In genomic region chr4:26522478-26522877, GRCh38 we compare ENCODE assay signal across 24 cellular contexts. TPM values are rescaled to one million over a fixed set of nuclear protein-coding genes. Genes with fewer than 3 reads are reported as not detected.
DNase-seq lines count a peak whose midpoint lies in the region; ATAC-seq, FAIRE-seq and TF ChIP-seq lines count a peak whose summit lies in the region.
"Had no signal": no experiment of that assay in that cellular context is flagged by ENCODE, and none has a peak within 500 bp of the region (broad histone marks: within the 10 kb centered on the region; RNA-seq: fewer than 3 reads in every experiment).

No MANE protein-coding gene starts in this region.

- BruUV-seq in MCF 10A (replicated peaks; lab: Mats Ljungman, UMichigan), result no TSS peak

- H3K9me3 ChIP-seq in breast epithelium (no peaks in the 10 kb centered on the region), adipocyte (ENCODE audit: control insufficient read depth, low read length) (no peaks in the 10 kb centered on the region)
- H3K9me3 ChIP-seq: esophagus squamous epithelium, SJCRH30, spleen had no signal

- in situ Hi-C loops in GM13976 (cut with MboI; ENCODE audit: low sequenced_read_pairs, unreplicated experiment), result no loop called here

- TF ChIP-seq CTCF in MCF 10A (IDR thresholded peaks at IDR 0.05; ENCODE audit: unreplicated experiment) (no peak), breast epithelium (IDR thresholded peaks at IDR 0.05) (no peak), fibroblast of villous mesenchyme (IDR thresholded peaks at IDR 0.05; ENCODE audit: insufficient read depth, low read depth, low read length) (no peak), D721Med (IDR thresholded peaks at IDR 0.05; ENCODE audit: insufficient read depth, missing control alignments) (no peak), GM13976 (IDR thresholded peaks at IDR 0.05; ENCODE audit: borderline replicate concordance, control extremely low read depth, extremely low read depth, insufficient read depth, missing control alignments) (no peak)

- POLR2A ChIA-PET in MCF 10A (lab: Yijun Ruan, JAX), result interaction anchor here (0.7 kb wide), 1 partner anchor 718 kb away, joined by 3 read pairs; no protein-coding TSS in a partner anchor

- CTCF ChIA-PET in MCF 10A (lab: Yijun Ruan, JAX), result interaction anchor here (0.8 kb wide), 1 partner anchor 20 kb away, joined by 3 read pairs; no protein-coding TSS in a partner anchor

- intact Hi-C loops in MCF 10A (cut with micrococcal nuclease), result no loop called here
- intact Hi-C loops in breast epithelium (cut with DNase I; ENCODE audit: low total_unique reads), result no loop called here

- peaks cover 6% of the 10 kb centered on the region for H3K36me3 Mint-ChIP-seq in MCF 10A (ENCODE audit: insufficient read depth, unreplicated experiment)
- no peaks in the 10 kb centered on the region for H3K36me3 Mint-ChIP-seq in stimulated activated memory B cell treated with anti-CD40 and anti-IgM and Interleukin-4, amounts not matched to agents 10 μg/mL and 1 μg/mL and 100 μg/mL, for 72 hours
- H3K36me3 Mint-ChIP-seq: CD8-positive, alpha-beta memory T cell had no signal

- no peak for TF ChIP-seq POLR2A in breast epithelium (IDR thresholded peaks at IDR 0.05)

- DNase-seq in MCF 10A (ENCODE audit: unreplicated experiment) (peak; percentile 33), breast epithelium (ENCODE audit: low spot score in 2 of 2) (no peak), adipocyte (ENCODE audit: low read depth) (peak; percentile 60), fibroblast of villous mesenchyme (ENCODE audit: low read depth) (peak; percentile 13), D721Med (ENCODE audit: insufficient read length, low spot score) (no peak), GM13976 (ENCODE audit: low spot score) (no peak)
- DNase-seq: activated CD4-positive, alpha-beta T cell treated with anti-CD3 and anti-CD28 coated beads for 1 hour; activated gamma-delta T cell treated with Interleukin-2 at 50 U/mL for 16 hours; aorta; CD8-positive, alpha-beta memory T cell; dermis blood vessel endothelial cell; esophagus squamous epithelium; NCI-H146; NCI-H226; SJCRH30; spleen; stimulated activated naive CD4-positive, alpha-beta T cell had no signal

- peaks cover 14% of the 10 kb centered on the region for H3K4me1 Mint-ChIP-seq in MCF 10A (ENCODE audit: insufficient read depth, unreplicated experiment)
- no peaks in the 10 kb centered on the region for H3K4me1 Mint-ChIP-seq in stimulated activated memory B cell treated with anti-CD40 and anti-IgM and Interleukin-4, amounts not matched to agents 10 μg/mL and 1 μg/mL and 100 μg/mL, for 72 hours
- H3K4me1 Mint-ChIP-seq: CD8-positive, alpha-beta memory T cell had no signal

- no peak for ATAC-seq in stimulated activated memory B cell treated with anti-CD40 and anti-IgM and Interleukin-4, amounts not matched to agents 10 μg/mL and 1 μg/mL and 100 μg/mL, for 72 hours
- no peak for ATAC-seq in HG03108 (IDR thresholded peaks at IDR 0.05; ENCODE audit: unreplicated experiment)
- ATAC-seq: left lobe of liver had no signal

- H3K36me3 ChIP-seq in breast epithelium, result no peaks in the 10 kb centered on the region
- H3K36me3 ChIP-seq in adipocyte (ENCODE audit: control insufficient read depth, insufficient read depth, low read length, severe bottlenecking), result no peaks in the 10 kb centered on the region
- H3K36me3 ChIP-seq: esophagus squamous epithelium, SJCRH30, spleen had no signal

- FAIRE-seq in D721Med (lab: Jason Lieb, UNC), result no peak
- FAIRE-seq: GM12892, H1 had no signal

- no peak overlapping the region for H3K27ac Mint-ChIP-seq in MCF 10A (ENCODE audit: low read depth, unreplicated experiment)
- no peak overlapping the region for H3K27ac Mint-ChIP-seq in stimulated activated memory B cell treated with anti-CD40 and anti-IgM and Interleukin-4, amounts not matched to agents 10 μg/mL and 1 μg/mL and 100 μg/mL, for 72 hours
- H3K27ac Mint-ChIP-seq: CD8-positive, alpha-beta memory T cell had no signal

- H3K27me3 ChIP-seq in breast epithelium (no peaks in the 10 kb centered on the region), adipocyte (replicated peaks; ENCODE audit: control insufficient read depth, insufficient read depth, low read length) (no peaks in the 10 kb centered on the region)
- H3K27me3 ChIP-seq: spleen had no signal

- no peaks in the 10 kb centered on the region for H3K4me1 ChIP-seq in breast epithelium
- H3K4me1 ChIP-seq in adipocyte (ENCODE audit: control insufficient read depth, insufficient read depth, low read length), result peaks cover 3% of the 10 kb centered on the region
- H3K4me1 ChIP-seq: parathyroid adenoma, SJCRH30, spleen had no signal

- no peaks in the 10 kb centered on the region for H3K9me3 Mint-ChIP-seq in MCF 10A (ENCODE audit: unreplicated experiment)
- no peaks in the 10 kb centered on the region for H3K9me3 Mint-ChIP-seq in stimulated activated memory B cell treated with anti-CD40 and anti-IgM and Interleukin-4, amounts not matched to agents 10 μg/mL and 1 μg/mL and 100 μg/mL, for 72 hours
- H3K9me3 Mint-ChIP-seq: CD8-positive, alpha-beta memory T cell had no signal

- no peak overlapping the region for H3K27ac ChIP-seq in breast epithelium
- H3K27ac ChIP-seq: 22Rv1, esophagus squamous epithelium, parathyroid adenoma, SJCRH30 had no signal

- H3K4me3 ChIP-seq in breast epithelium (no peak overlapping the region), adipocyte (ENCODE audit: low read length) (no peak overlapping the region), fibroblast of villous mesenchyme (ENCODE audit: low read depth, low read length) (no peak overlapping the region)
- H3K4me3 ChIP-seq: esophagus squamous epithelium, SJCRH30, spleen had no signal

- H3K4me3 Mint-ChIP-seq in MCF 10A (ENCODE audit: unreplicated experiment), result no peak overlapping the region
- no peak overlapping the region for H3K4me3 Mint-ChIP-seq in stimulated activated memory B cell treated with anti-CD40 and anti-IgM and Interleukin-4, amounts not matched to agents 10 μg/mL and 1 μg/mL and 100 μg/mL, for 72 hours
- H3K4me3 Mint-ChIP-seq: CD8-positive, alpha-beta memory T cell had no signal

- no peak overlapping the region for H3K9ac ChIP-seq in adipocyte (ENCODE audit: low read length)
- H3K9ac ChIP-seq: parathyroid adenoma had no signal

- no peaks in the 10 kb centered on the region for H3K27me3 Mint-ChIP-seq in MCF 10A (ENCODE audit: insufficient read depth, unreplicated experiment)
- peaks cover 22% of the 10 kb centered on the region for H3K27me3 Mint-ChIP-seq in stimulated activated memory B cell treated with anti-CD40 and anti-IgM and Interleukin-4, amounts not matched to agents 10 μg/mL and 1 μg/mL and 100 μg/mL, for 72 hours

RNA-seq across cellular contexts. Expression of gene CCKAR, which starts 32.2 kb away (rescaled TPM):
- total RNA-seq in MCF 10A (2022) (not detected in 2 replicates), breast epithelium (not detected), fibroblast of villous mesenchyme (0.43 TPM in 1 of 2 replicates, not detected in the other)
- total RNA-seq: aorta; CD8-positive, alpha-beta memory T cell; dermis blood vessel endothelial cell; esophagus squamous epithelium; H1; left lobe of liver; spleen had no signal

Comparison
In these comparisons a context has a peak if more than half of its experiments do, and no peak if none do; other contexts are left out.
1. DNase-seq: peak in MCF 10A (single experiment), adipocyte (single experiment) and fibroblast of villous mesenchyme (single experiment); none in breast epithelium (0 of 2), D721Med (single experiment) and GM13976 (single experiment).